1 cellular context compared by ENCODE assay signal in the genomic region with DNA sequence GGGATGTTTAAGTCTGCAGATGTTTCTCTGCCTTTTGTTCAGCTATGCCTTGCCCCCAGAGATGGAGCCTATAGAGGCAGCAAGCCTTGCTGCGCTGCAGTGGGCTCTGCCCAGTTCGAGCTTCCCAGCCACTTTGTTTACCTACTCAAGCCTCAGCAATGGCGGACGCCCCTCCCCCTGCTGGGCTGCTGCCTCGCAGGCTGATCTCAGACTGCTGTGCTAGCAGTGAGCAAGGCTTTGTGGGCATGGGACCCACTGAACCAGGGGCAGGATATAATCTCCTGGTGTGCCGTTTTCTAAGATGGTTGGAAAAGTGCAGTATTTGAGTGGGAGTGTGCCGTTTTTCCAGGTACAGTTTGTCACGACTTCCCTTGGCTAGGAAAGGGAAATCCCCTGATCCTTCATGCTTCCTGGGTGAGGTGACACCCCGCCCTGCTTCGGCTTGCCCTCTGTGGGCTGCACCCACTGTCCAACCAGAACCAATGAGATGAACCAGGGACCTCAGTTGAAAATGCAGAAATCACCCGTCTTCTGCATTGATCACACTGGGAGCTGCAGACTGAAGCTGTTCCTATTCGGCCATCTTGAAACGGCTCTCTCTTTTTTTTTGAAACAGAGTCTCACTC.
TF ChIP-seq lines count a peak whose summit lies in the region.

No MANE protein-coding gene starts in this region.

TF ChIP-seq in HepG2, 621 proteins besides CTCF, POLR2A, EP300 and RAD21 (continued from another document and continues in another):
- TF ChIP-seq, protein P1, sequence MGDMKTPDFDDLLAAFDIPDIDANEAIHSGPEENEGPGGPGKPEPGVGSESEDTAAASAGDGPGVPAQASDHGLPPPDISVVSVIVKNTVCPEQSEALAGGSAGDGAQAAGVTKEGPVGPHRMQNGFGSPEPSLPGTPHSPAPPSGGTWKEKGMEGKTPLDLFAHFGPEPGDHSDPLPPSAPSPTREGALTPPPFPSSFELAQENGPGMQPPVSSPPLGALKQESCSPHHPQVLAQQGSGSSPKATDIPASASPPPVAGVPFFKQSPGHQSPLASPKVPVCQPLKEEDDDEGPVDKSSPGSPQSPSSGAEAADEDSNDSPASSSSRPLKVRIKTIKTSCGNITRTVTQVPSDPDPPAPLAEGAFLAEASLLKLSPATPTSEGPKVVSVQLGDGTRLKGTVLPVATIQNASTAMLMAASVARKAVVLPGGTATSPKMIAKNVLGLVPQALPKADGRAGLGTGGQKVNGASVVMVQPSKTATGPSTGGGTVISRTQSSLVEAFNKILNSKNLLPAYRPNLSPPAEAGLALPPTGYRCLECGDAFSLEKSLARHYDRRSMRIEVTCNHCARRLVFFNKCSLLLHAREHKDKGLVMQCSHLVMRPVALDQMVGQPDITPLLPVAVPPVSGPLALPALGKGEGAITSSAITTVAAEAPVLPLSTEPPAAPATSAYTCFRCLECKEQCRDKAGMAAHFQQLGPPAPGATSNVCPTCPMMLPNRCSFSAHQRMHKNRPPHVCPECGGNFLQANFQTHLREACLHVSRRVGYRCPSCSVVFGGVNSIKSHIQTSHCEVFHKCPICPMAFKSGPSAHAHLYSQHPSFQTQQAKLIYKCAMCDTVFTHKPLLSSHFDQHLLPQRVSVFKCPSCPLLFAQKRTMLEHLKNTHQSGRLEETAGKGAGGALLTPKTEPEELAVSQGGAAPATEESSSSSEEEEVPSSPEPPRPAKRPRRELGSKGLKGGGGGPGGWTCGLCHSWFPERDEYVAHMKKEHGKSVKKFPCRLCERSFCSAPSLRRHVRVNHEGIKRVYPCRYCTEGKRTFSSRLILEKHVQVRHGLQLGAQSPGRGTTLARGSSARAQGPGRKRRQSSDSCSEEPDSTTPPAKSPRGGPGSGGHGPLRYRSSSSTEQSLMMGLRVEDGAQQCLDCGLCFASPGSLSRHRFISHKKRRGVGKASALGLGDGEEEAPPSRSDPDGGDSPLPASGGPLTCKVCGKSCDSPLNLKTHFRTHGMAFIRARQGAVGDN (CRISPR knock-in tag; IDR thresholded peaks at IDR 0.05), result peak; percentile 53
- TF ChIP-seq ZNF570 (CRISPR knock-in tag; IDR thresholded peaks at IDR 0.05; ENCODE audit: borderline replicate concordance), result no peak
- peak; percentile 48 for TF ChIP-seq GABPB1 (CRISPR knock-in tag; IDR thresholded peaks at IDR 0.05)
- TF ChIP-seq ATF7 (IDR thresholded peaks at IDR 0.05), result no peak
- TF ChIP-seq ATF7 (CRISPR knock-in tag; IDR thresholded peaks at IDR 0.05), result no peak
- TF ChIP-seq, protein P2, sequence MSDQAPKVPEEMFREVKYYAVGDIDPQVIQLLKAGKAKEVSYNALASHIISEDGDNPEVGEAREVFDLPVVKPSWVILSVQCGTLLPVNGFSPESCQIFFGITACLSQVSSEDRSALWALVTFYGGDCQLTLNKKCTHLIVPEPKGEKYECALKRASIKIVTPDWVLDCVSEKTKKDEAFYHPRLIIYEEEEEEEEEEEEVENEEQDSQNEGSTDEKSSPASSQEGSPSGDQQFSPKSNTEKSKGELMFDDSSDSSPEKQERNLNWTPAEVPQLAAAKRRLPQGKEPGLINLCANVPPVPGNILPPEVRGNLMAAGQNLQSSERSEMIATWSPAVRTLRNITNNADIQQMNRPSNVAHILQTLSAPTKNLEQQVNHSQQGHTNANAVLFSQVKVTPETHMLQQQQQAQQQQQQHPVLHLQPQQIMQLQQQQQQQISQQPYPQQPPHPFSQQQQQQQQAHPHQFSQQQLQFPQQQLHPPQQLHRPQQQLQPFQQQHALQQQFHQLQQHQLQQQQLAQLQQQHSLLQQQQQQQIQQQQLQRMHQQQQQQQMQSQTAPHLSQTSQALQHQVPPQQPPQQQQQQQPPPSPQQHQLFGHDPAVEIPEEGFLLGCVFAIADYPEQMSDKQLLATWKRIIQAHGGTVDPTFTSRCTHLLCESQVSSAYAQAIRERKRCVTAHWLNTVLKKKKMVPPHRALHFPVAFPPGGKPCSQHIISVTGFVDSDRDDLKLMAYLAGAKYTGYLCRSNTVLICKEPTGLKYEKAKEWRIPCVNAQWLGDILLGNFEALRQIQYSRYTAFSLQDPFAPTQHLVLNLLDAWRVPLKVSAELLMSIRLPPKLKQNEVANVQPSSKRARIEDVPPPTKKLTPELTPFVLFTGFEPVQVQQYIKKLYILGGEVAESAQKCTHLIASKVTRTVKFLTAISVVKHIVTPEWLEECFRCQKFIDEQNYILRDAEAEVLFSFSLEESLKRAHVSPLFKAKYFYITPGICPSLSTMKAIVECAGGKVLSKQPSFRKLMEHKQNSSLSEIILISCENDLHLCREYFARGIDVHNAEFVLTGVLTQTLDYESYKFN (CRISPR knock-in tag; conservative IDR thresholded peaks at IDR 0.05), result no peak
- TF ChIP-seq, protein P3, sequence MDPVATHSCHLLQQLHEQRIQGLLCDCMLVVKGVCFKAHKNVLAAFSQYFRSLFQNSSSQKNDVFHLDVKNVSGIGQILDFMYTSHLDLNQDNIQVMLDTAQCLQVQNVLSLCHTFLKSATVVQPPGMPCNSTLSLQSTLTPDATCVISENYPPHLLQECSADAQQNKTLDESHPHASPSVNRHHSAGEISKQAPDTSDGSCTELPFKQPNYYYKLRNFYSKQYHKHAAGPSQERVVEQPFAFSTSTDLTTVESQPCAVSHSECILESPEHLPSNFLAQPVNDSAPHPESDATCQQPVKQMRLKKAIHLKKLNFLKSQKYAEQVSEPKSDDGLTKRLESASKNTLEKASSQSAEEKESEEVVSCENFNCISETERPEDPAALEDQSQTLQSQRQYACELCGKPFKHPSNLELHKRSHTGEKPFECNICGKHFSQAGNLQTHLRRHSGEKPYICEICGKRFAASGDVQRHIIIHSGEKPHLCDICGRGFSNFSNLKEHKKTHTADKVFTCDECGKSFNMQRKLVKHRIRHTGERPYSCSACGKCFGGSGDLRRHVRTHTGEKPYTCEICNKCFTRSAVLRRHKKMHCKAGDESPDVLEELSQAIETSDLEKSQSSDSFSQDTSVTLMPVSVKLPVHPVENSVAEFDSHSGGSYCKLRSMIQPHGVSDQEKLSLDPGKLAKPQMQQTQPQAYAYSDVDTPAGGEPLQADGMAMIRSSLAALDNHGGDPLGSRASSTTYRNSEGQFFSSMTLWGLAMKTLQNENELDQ (CRISPR knock-in tag; IDR thresholded peaks at IDR 0.05; ENCODE audit: borderline replicate concordance), result no peak
- TF ChIP-seq ZNF616 (CRISPR knock-in tag; IDR thresholded peaks at IDR 0.05; ENCODE audit: low read depth), result no peak
- no peak for TF ChIP-seq ARHGAP35 (CRISPR knock-in tag; IDR thresholded peaks at IDR 0.05; ENCODE audit: borderline replicate concordance)
- no peak for TF ChIP-seq KLF15 (CRISPR knock-in tag; IDR thresholded peaks at IDR 0.05; ENCODE audit: borderline replicate concordance)
- no peak for TF ChIP-seq ZFX (CRISPR knock-in tag; IDR thresholded peaks at IDR 0.05; ENCODE audit: low read depth)
- TF ChIP-seq ZNF598 (CRISPR knock-in tag; IDR thresholded peaks at IDR 0.05; ENCODE audit: borderline replicate concordance), result 0 out of 2 replicates have a peak, but pooled peaks have one; percentile 57
- TF ChIP-seq, protein P4, sequence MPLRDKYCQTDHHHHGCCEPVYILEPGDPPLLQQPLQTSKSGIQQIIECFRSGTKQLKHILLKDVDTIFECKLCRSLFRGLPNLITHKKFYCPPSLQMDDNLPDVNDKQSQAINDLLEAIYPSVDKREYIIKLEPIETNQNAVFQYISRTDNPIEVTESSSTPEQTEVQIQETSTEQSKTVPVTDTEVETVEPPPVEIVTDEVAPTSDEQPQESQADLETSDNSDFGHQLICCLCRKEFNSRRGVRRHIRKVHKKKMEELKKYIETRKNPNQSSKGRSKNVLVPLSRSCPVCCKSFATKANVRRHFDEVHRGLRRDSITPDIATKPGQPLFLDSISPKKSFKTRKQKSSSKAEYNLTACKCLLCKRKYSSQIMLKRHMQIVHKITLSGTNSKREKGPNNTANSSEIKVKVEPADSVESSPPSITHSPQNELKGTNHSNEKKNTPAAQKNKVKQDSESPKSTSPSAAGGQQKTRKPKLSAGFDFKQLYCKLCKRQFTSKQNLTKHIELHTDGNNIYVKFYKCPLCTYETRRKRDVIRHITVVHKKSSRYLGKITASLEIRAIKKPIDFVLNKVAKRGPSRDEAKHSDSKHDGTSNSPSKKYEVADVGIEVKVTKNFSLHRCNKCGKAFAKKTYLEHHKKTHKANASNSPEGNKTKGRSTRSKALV (CRISPR knock-in tag; IDR thresholded peaks at IDR 0.05), result no peak
- no peak for TF ChIP-seq SRF (IDR thresholded peaks at IDR 0.05; ENCODE audit: low read depth, low read length)
- TF ChIP-seq NONO (IDR thresholded peaks at IDR 0.05), result no peak
- no peak for TF ChIP-seq NONO (CRISPR knock-in tag; conservative IDR thresholded peaks at IDR 0.05)
- no peak for TF ChIP-seq CREM (IDR thresholded peaks at IDR 0.05)
- no peak for TF ChIP-seq CREM (CRISPR knock-in tag; IDR thresholded peaks at IDR 0.05)
- TF ChIP-seq, protein P5, sequence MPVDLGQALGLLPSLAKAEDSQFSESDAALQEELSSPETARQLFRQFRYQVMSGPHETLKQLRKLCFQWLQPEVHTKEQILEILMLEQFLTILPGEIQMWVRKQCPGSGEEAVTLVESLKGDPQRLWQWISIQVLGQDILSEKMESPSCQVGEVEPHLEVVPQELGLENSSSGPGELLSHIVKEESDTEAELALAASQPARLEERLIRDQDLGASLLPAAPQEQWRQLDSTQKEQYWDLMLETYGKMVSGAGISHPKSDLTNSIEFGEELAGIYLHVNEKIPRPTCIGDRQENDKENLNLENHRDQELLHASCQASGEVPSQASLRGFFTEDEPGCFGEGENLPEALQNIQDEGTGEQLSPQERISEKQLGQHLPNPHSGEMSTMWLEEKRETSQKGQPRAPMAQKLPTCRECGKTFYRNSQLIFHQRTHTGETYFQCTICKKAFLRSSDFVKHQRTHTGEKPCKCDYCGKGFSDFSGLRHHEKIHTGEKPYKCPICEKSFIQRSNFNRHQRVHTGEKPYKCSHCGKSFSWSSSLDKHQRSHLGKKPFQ (CRISPR knock-in tag; IDR thresholded peaks at IDR 0.05; ENCODE audit: insufficient replicate concordance), result no peak
- no peak for TF ChIP-seq ZNF816 (CRISPR knock-in tag; IDR thresholded peaks at IDR 0.05; ENCODE audit: borderline replicate concordance)
- TF ChIP-seq, protein P6, sequence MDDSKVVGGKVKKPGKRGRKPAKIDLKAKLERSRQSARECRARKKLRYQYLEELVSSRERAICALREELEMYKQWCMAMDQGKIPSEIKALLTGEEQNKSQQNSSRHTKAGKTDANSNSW (CRISPR knock-in tag; IDR thresholded peaks at IDR 0.05; ENCODE audit: borderline replicate concordance), result no peak
- TF ChIP-seq ZNF234 (CRISPR knock-in tag; conservative IDR thresholded peaks at IDR 0.05), result no peak
- TF ChIP-seq, protein P7, sequence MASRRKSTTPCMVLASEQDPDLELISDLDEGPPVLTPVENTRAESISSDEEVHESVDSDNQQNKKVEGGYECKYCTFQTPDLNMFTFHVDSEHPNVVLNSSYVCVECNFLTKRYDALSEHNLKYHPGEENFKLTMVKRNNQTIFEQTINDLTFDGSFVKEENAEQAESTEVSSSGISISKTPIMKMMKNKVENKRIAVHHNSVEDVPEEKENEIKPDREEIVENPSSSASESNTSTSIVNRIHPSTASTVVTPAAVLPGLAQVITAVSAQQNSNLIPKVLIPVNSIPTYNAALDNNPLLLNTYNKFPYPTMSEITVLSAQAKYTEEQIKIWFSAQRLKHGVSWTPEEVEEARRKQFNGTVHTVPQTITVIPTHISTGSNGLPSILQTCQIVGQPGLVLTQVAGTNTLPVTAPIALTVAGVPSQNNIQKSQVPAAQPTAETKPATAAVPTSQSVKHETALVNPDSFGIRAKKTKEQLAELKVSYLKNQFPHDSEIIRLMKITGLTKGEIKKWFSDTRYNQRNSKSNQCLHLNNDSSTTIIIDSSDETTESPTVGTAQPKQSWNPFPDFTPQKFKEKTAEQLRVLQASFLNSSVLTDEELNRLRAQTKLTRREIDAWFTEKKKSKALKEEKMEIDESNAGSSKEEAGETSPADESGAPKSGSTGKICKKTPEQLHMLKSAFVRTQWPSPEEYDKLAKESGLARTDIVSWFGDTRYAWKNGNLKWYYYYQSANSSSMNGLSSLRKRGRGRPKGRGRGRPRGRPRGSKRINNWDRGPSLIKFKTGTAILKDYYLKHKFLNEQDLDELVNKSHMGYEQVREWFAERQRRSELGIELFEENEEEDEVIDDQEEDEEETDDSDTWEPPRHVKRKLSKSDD (CRISPR knock-in tag; IDR thresholded peaks at IDR 0.05; ENCODE audit: low read depth), result no peak
- no peak for TF ChIP-seq SNAI1 (CRISPR knock-in tag; IDR thresholded peaks at IDR 0.05; ENCODE audit: borderline replicate concordance)
- no peak for TF ChIP-seq KMT2A (CRISPR knock-in tag; IDR thresholded peaks at IDR 0.05)
- no peak for TF ChIP-seq JDP2 (CRISPR knock-in tag; IDR thresholded peaks at IDR 0.05; ENCODE audit: borderline replicate concordance)
- peak; percentile 64 for TF ChIP-seq FOXA3 (CRISPR knock-in tag; IDR thresholded peaks at IDR 0.05)
- no peak for TF ChIP-seq SOX5 (CRISPR knock-in tag; IDR thresholded peaks at IDR 0.05; ENCODE audit: borderline replicate concordance)
- no peak for TF ChIP-seq PPARG (CRISPR knock-in tag; conservative IDR thresholded peaks at IDR 0.05)
- TF ChIP-seq SRSF9 (IDR thresholded peaks at IDR 0.05; ENCODE audit: borderline replicate concordance, insufficient read depth, low read depth, low read length, poor library complexity, severe bottlenecking), result no peak
- TF ChIP-seq NAIF1 (CRISPR knock-in tag; IDR thresholded peaks at IDR 0.05; ENCODE audit: borderline replicate concordance), result no peak
- TF ChIP-seq TRIM24 (CRISPR knock-in tag; IDR thresholded peaks at IDR 0.05), result no peak
- no peak for TF ChIP-seq ATF1 (CRISPR knock-in tag; IDR thresholded peaks at IDR 0.05)
- no peak for TF ChIP-seq FOXA1 (IDR thresholded peaks at IDR 0.05)
- TF ChIP-seq FOXA1 (CRISPR knock-in tag; IDR thresholded peaks at IDR 0.05), result peak; percentile 77
- TF ChIP-seq ZNF550 (CRISPR knock-in tag; IDR thresholded peaks at IDR 0.05; ENCODE audit: borderline replicate concordance), result no peak
- no peak for TF ChIP-seq MIXL1 (CRISPR knock-in tag; IDR thresholded peaks at IDR 0.05)
- TF ChIP-seq, protein P8, sequence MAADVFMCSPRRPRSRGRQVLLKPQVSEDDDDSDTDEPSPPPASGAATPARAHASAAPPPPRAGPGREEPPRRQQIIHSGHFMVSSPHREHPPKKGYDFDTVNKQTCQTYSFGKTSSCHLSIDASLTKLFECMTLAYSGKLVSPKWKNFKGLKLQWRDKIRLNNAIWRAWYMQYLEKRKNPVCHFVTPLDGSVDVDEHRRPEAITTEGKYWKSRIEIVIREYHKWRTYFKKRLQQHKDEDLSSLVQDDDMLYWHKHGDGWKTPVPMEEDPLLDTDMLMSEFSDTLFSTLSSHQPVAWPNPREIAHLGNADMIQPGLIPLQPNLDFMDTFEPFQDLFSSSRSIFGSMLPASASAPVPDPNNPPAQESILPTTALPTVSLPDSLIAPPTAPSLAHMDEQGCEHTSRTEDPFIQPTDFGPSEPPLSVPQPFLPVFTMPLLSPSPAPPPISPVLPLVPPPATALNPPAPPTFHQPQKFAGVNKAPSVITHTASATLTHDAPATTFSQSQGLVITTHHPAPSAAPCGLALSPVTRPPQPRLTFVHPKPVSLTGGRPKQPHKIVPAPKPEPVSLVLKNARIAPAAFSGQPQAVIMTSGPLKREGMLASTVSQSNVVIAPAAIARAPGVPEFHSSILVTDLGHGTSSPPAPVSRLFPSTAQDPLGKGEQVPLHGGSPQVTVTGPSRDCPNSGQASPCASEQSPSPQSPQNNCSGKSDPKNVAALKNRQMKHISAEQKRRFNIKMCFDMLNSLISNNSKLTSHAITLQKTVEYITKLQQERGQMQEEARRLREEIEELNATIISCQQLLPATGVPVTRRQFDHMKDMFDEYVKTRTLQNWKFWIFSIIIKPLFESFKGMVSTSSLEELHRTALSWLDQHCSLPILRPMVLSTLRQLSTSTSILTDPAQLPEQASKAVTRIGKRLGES (CRISPR knock-in tag; IDR thresholded peaks at IDR 0.05; ENCODE audit: borderline replicate concordance), result no peak
- TF ChIP-seq SMARCE1 (IDR thresholded peaks at IDR 0.05; ENCODE audit: borderline replicate concordance), result no peak
